ENCODE assay signal across 9 cellular contexts in the genomic region with DNA sequence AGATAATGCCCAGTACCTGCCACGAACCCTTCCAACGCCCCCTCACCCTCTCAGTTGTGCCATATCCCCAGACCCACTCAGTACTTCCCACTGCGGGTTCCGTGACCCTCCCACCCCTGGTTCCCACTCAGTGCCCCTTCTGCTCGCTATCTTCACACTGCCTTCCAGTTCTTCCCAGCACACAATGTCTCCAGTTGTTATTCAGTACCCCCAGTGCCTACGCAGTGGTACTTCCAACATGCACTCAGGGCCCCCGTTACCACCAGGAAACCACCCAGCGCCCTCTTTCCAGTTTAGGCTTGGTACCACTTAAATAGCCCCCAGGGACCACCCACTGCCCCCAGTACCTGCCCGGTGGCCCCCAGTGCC. TPM values are rescaled to one million over a fixed set of nuclear protein-coding genes. Genes with fewer than 3 reads are reported as not detected.
DNase-seq lines count a peak whose midpoint lies in the region; ATAC-seq and TF ChIP-seq lines count a peak whose summit lies in the region.
"Had no signal": no experiment of that assay in that cellular context is flagged by ENCODE, and none has a peak within 500 bp of the region (broad histone marks: within the 10 kb centered on the region; RNA-seq: fewer than 3 reads in every experiment).

No MANE protein-coding gene starts in this region.

- peak overlapping the region; percentile 66 for H3K4me3 Mint-ChIP-seq in GM23338
- peak overlapping the region; percentile 66 for H3K4me3 Mint-ChIP-seq in activated T-helper 17 cell treated with anti-CD3 and anti-CD28 coated beads, Interleukin-2, amount 50 U/mL, for 72 hours
- peak overlapping the region; percentile 37 to 84 (median 66) for H3K4me3 Mint-ChIP-seq in naive thymus-derived CD4-positive, alpha-beta T cell

- H3K4me3 ChIP-seq in BLaER1 (peak overlapping the region; percentile 52), GM23338 (peak overlapping the region; percentile 79; the same call in 1 of the 2 replicates), mucosa of descending colon (no peak overlapping the region)
- H3K4me3 ChIP-seq in naive thymus-derived CD4-positive, alpha-beta T cell (ENCODE audit: low read length) = no peak overlapping the region

- H2AFZ ChIP-seq in GM23338 = no peak overlapping the region

- no peaks in the 10 kb centered on the region for H3K9me2 ChIP-seq in GM23338 (ENCODE audit: insufficient read depth)

- no peak overlapping the region for H3K27ac Mint-ChIP-seq in GM23338
- H3K27ac Mint-ChIP-seq in activated T-helper 17 cell treated with anti-CD3 and anti-CD28 coated beads, Interleukin-2, amount 50 U/mL, for 72 hours = no peak overlapping the region
- peak overlapping the region in 2 of 9 donors; percentile 49 to 52 for H3K27ac Mint-ChIP-seq in naive thymus-derived CD4-positive, alpha-beta T cell

- H3K9me3 ChIP-seq in BLaER1 (no peaks in the 10 kb centered on the region), mucosa of descending colon (no peaks in the 10 kb centered on the region)
- no peaks in the 10 kb centered on the region for H3K9me3 ChIP-seq in naive thymus-derived CD4-positive, alpha-beta T cell (ENCODE audit: control insufficient read depth in 2 of 3, low read length in 3 of 3)
- H3K9me3 ChIP-seq: stomach had no signal

- no peak for TF ChIP-seq POLR2A in erythroblast (IDR thresholded peaks at IDR 0.05; ENCODE audit: low read length)

- peaks cover 18% of the 10 kb centered on the region for H4K20me1 ChIP-seq in BLaER1
- no peaks in the 10 kb centered on the region; the same call in 1 of the 2 replicates for H4K20me1 ChIP-seq in GM23338 (replicated peaks; ENCODE audit: insufficient read depth)

- no peaks in the 10 kb centered on the region for H3F3A ChIP-seq in GM23338 (replicated peaks; ENCODE audit: low read depth)

- no peaks in the 10 kb centered on the region for H3K36me3 ChIP-seq in BLaER1
- no peaks in the 10 kb centered on the region for H3K36me3 ChIP-seq in GM23338 (ENCODE audit: insufficient read depth)
- no peaks in the 10 kb centered on the region for H3K36me3 ChIP-seq in naive thymus-derived CD4-positive, alpha-beta T cell (ENCODE audit: control insufficient read depth in 2 of 3, insufficient read depth in 3 of 3, low read length in 3 of 3)
- H3K36me3 ChIP-seq in mucosa of descending colon (ENCODE audit: low read depth) = no peaks in the 10 kb centered on the region
- H3K36me3 ChIP-seq: stomach had no signal

- H3K36me3 Mint-ChIP-seq in GM23338 (ENCODE audit: low read depth) = no peaks in the 10 kb centered on the region; the same call in 2 of the 3 replicates
- no peaks in the 10 kb centered on the region for H3K36me3 Mint-ChIP-seq in activated T-helper 17 cell treated with anti-CD3 and anti-CD28 coated beads, Interleukin-2, amount 50 U/mL, for 72 hours (ENCODE audit: low read depth)
- no peaks in the 10 kb centered on the region for H3K36me3 Mint-ChIP-seq in naive thymus-derived CD4-positive, alpha-beta T cell

- TF ChIP-seq CTCF in GM23338 (conservative IDR thresholded peaks at IDR 0.05; ENCODE audit: low read depth in 2 of 2) (no peak), mucosa of descending colon (IDR thresholded peaks at IDR 0.05) (no peak)

- H3K9me3 Mint-ChIP-seq in GM23338 = no peaks in the 10 kb centered on the region
- no peaks in the 10 kb centered on the region for H3K9me3 Mint-ChIP-seq in activated T-helper 17 cell treated with anti-CD3 and anti-CD28 coated beads, Interleukin-2, amount 50 U/mL, for 72 hours
- no peaks in the 10 kb centered on the region for H3K9me3 Mint-ChIP-seq in naive thymus-derived CD4-positive, alpha-beta T cell

- POLR2A ChIA-PET in naive thymus-derived CD4-positive, alpha-beta T cell (lab: Charles Lee) = interaction anchor here (1.0 kb wide), 1 partner anchor 132 kb away, joined by 3 read pairs; no protein-coding TSS in a partner anchor

- intact Hi-C loops in naive thymus-derived CD4-positive, alpha-beta T cell (cut with micrococcal nuclease) = loop anchor here (1.0 to 2.0 kb wide), 10 partner anchors 19 to 477 kb away; no protein-coding TSS in a partner anchor
- intact Hi-C loops in mucosa of descending colon (cut with DNase I, micrococcal nuclease) = loop anchor here in 1 of 2 donors (2.0 kb wide), 1 partner anchor 132 kb away; no protein-coding TSS in a partner anchor

- peaks cover 93% of the 10 kb centered on the region for H3K4me1 ChIP-seq in BLaER1
- peaks cover 15% of the 10 kb centered on the region; the same call in 1 of the 2 replicates for H3K4me1 ChIP-seq in GM23338 (ENCODE audit: insufficient read depth)
- peaks cover 4 to 8% of the 10 kb centered on the region in 2 donors for H3K4me1 ChIP-seq in naive thymus-derived CD4-positive, alpha-beta T cell (ENCODE audit: control insufficient read depth in 2 of 2, insufficient read depth in 2 of 2, low read length in 2 of 2)
- no peaks in the 10 kb centered on the region for H3K4me1 ChIP-seq in mucosa of descending colon (ENCODE audit: low read depth)

- H3K4me1 Mint-ChIP-seq in GM23338 = peaks cover 50% of the 10 kb centered on the region
- H3K4me1 Mint-ChIP-seq in activated T-helper 17 cell treated with anti-CD3 and anti-CD28 coated beads, Interleukin-2, amount 50 U/mL, for 72 hours = peaks cover 7% of the 10 kb centered on the region
- H3K4me1 Mint-ChIP-seq in naive thymus-derived CD4-positive, alpha-beta T cell = peaks cover 0 to 12% (median 5%) of the 10 kb centered on the region in 7 donors

- in situ Hi-C loops in G401 (cut with HindIII; ENCODE audit: low sequenced_read_pairs) = no loop called here

- H3K79me2 ChIP-seq in GM23338 (replicated peaks; ENCODE audit: insufficient read depth) = no peaks in the 10 kb centered on the region

- ATAC-seq in GM23338 (peak; percentile 3), mucosa of descending colon (no peak)
- ATAC-seq in activated T-helper 17 cell treated with anti-CD3 and anti-CD28 coated beads, Interleukin-2, amount 50 U/mL, for 72 hours (replicated peaks) = no peak
- ATAC-seq in naive thymus-derived CD4-positive, alpha-beta T cell = no peak

- no peak overlapping the region for H3K9ac ChIP-seq in BLaER1

- no peaks in the 10 kb centered on the region for H3K27me3 ChIP-seq in BLaER1
- peaks cover 51% of the 10 kb centered on the region for H3K27me3 ChIP-seq in GM23338 (ENCODE audit: insufficient read depth)
- H3K27me3 ChIP-seq in naive thymus-derived CD4-positive, alpha-beta T cell (ENCODE audit: control insufficient read depth in 2 of 2, insufficient read depth in 2 of 2, low read length in 2 of 2) = peaks cover 3 to 8% of the 10 kb centered on the region in 2 donors

- H3K27ac ChIP-seq in BLaER1 (no peak overlapping the region), GM23338 (ENCODE audit: low read depth) (no peak overlapping the region)
- H3K27ac ChIP-seq in naive thymus-derived CD4-positive, alpha-beta T cell (ENCODE audit: low read depth, low read length) = no peak overlapping the region

- peak overlapping the region; percentile 93 for H3K4me2 ChIP-seq in BLaER1
- H3K4me2 ChIP-seq in GM23338 = peak overlapping the region; percentile 84; the same call in 1 of the 2 replicates

- CTCF ChIA-PET in naive thymus-derived CD4-positive, alpha-beta T cell (lab: Charles Lee) = interaction anchor here (0.6 to 3.8 kb wide), 23 partner anchors 8 to 342 kb away, joined by 3 to 51 read pairs (median 4); no protein-coding TSS in a partner anchor

- H3K27me3 Mint-ChIP-seq in GM23338 (ENCODE audit: insufficient read depth, low read depth, poor library complexity) = peaks cover 45% of the 10 kb centered on the region
- H3K27me3 Mint-ChIP-seq in activated T-helper 17 cell treated with anti-CD3 and anti-CD28 coated beads, Interleukin-2, amount 50 U/mL, for 72 hours = peaks cover 22% of the 10 kb centered on the region
- H3K27me3 Mint-ChIP-seq in naive thymus-derived CD4-positive, alpha-beta T cell = peaks cover 22 to 56% (median 32%) of the 10 kb centered on the region in 5 donors

- DNase-seq in GM23338 (ENCODE audit: low spot score) = no peak
- no peak for DNase-seq in naive thymus-derived CD4-positive, alpha-beta T cell
- DNase-seq in G401 (ENCODE audit: low spot score) = no peak
- DNase-seq in erythroblast (lab: John Stamatoyannopoulos, UW) = no peak
- no peak for DNase-seq in mucosa of descending colon
- no peak for DNase-seq in activated gamma-delta T cell treated with Interleukin-2 at 50 U/mL for 16 hours

TF ChIP-seq in GM23338, 12 proteins besides CTCF, POLR2A, EP300 and RAD21 (continues in another document):
- TF ChIP-seq NANOG (IDR thresholded peaks at IDR 0.05; ENCODE audit: borderline replicate concordance) (no peak), CREB1 (CRISPR knock-in tag; IDR thresholded peaks at IDR 0.05; ENCODE audit: low read depth) (no peak)

RNA-seq across cellular contexts. Expression of gene PSD2, which starts 30.6 kb away (rescaled TPM):
- total RNA-seq in GM23338 (2014; rRNA removed; shearing (Covaris generic)) = 0.10 TPM in 1 of 2 replicates, not detected in the other
- polyA plus RNA-seq in GM23338 (2016; fragmentation: Nextera tagmentation; extraction: Ambion mirVana) = 0.08 and 0.17 TPM in 2 replicates
- total RNA-seq in activated T-helper 17 cell treated with anti-CD3 and anti-CD28 coated beads, Interleukin-2, amount 50 U/mL, for 72 hours = not detected
- total RNA-seq in naive thymus-derived CD4-positive, alpha-beta T cell = under 1 TPM in 2 of 5 experiments, not detected in 3; 0.05 to 0.42 TPM
- polyA plus RNA-seq in naive thymus-derived CD4-positive, alpha-beta T cell = not detected
- 0.31 and 2.0 TPM in 2 replicates for total RNA-seq in G401 (2014; rRNA removed; shearing (Covaris generic))
- total RNA-seq in mucosa of descending colon = under 1 TPM in 2 of 3 donors, not detected in 1; 0.07 to 0.25 TPM

Comparison
In these comparisons a context has a peak if more than half of its experiments do, and no peak if none do; other contexts are left out.
1. H3K4me3 ChIP-seq: peak in BLaER1 (single experiment) and GM23338 (single experiment); none in naive thymus-derived CD4-positive, alpha-beta T cell (single experiment) and mucosa of descending colon (single experiment).
2. Peak in every context shown above with its lines, with median percentiles within 50 percentile points of each other: H3K4me3 Mint-ChIP-seq.